7 cellular contexts compared by ENCODE assay signal in the genomic region with DNA sequence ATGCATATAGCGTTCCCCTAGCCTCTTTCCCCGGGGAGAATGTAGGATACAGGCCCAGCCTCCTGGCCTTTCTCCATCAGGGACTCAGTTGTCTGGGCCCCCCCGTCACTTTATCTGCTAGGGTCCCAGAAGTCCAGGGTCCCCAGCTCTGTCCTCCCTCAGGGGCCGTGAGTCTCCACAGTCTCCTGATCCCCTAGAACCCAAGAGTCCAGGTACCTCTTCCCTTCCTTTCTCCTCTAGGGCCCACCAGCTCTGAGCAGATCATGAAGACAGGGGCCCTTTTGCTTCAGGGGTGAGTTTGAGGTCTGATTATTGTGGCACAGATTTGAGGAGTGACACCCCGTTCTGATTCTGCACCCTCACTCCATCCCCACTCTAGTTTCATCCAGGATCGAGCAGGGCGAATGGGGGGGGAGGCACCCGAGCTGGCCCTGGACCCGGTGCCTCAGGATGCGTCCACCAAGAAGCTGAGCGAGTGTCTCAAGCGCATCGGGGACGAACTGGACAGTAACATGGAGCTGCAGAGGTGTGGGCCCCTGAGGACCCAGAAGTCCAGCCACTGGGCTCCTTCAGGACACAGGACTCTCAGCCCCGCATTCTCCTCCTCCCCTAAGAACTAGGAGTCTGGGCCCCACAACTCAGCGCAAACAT. TPM values are rescaled to one million over a fixed set of nuclear protein-coding genes. Genes with fewer than 3 reads are reported as not detected.
DNase-seq lines count a peak whose midpoint lies in the region; ATAC-seq lines count a peak whose summit lies in the region.

No MANE protein-coding gene starts in this region.

- H3K4me1 Mint-ChIP-seq in activated CD8-positive, alpha-beta T cell treated with anti-CD3 and anti-CD28 coated beads, Interleukin-2, amount 10 ng/mL, durations not matched to agents 7 days and 5 days (ENCODE audit: low read depth) = peaks cover 45% of the 10 kb centered on the region
- H3K4me1 Mint-ChIP-seq in stimulated activated naive B cell treated with anti-CD40 and anti-IgM and Interleukin-4, amounts not matched to agents 10 μg/mL and 1 μg/mL and 100 μg/mL, for 72 hours = peaks cover 19 to 37% of the 10 kb centered on the region in 2 donors

- no peaks in the 10 kb centered on the region for H3K9me3 Mint-ChIP-seq in activated CD8-positive, alpha-beta T cell treated with anti-CD3 and anti-CD28 coated beads, Interleukin-2, amount 10 ng/mL, durations not matched to agents 7 days and 5 days (ENCODE audit: insufficient read depth)
- no peaks in the 10 kb centered on the region for H3K9me3 Mint-ChIP-seq in stimulated activated naive B cell treated with anti-CD40 and anti-IgM and Interleukin-4, amounts not matched to agents 10 μg/mL and 1 μg/mL and 100 μg/mL, for 72 hours

- peak overlapping the region; percentile 77 for H3K4me3 Mint-ChIP-seq in activated CD8-positive, alpha-beta T cell treated with anti-CD3 and anti-CD28 coated beads, Interleukin-2, amount 10 ng/mL, durations not matched to agents 7 days and 5 days
- peak overlapping the region; percentile 92 to 94 for H3K4me3 Mint-ChIP-seq in stimulated activated naive B cell treated with anti-CD40 and anti-IgM and Interleukin-4, amounts not matched to agents 10 μg/mL and 1 μg/mL and 100 μg/mL, for 72 hours

- H3K36me3 ChIP-seq in HAP-1 (replicated peaks) (peaks cover 5% of the 10 kb centered on the region; the same call in 1 of the 2 replicates), iPS-15b (ENCODE audit: control insufficient read depth, insufficient read depth, low read length) (peaks cover 22% of the 10 kb centered on the region)

- H3K9me3 ChIP-seq in HAP-1 (no peaks in the 10 kb centered on the region), iPS-15b (ENCODE audit: control insufficient read depth, insufficient read depth, low read length) (no peaks in the 10 kb centered on the region)

- DNase-seq in HAP-1 (ENCODE audit: low spot score in 2 of 2) (no peak), NCI-H2171 treated with DMSO at 0.1 percent for 48 hours (lab: John Stamatoyannopoulos, UW) (no peak)
- no peak for DNase-seq in activated CD8-positive, alpha-beta T cell treated with anti-CD3 and anti-CD28 coated beads, Interleukin-2, amount 10 ng/mL, durations not matched to agents 7 days and 5 days
- DNase-seq in stimulated activated naive B cell treated with anti-CD40 and anti-IgM and Interleukin-4, amounts not matched to agents 10 μg/mL and 1 μg/mL and 100 μg/mL, for 72 hours = no peak

- H3K4me3 ChIP-seq in HAP-1 = peak overlapping the region; percentile 94
- H3K4me3 ChIP-seq in iPS-15b (ENCODE audit: low read depth, low read length) = peak overlapping the region; percentile 86

- H3K9ac ChIP-seq in iPS-15b (ENCODE audit: low read depth, low read length) = peak overlapping the region; percentile 98

- peak overlapping the region; percentile 85 for H3K27ac Mint-ChIP-seq in activated CD8-positive, alpha-beta T cell treated with anti-CD3 and anti-CD28 coated beads, Interleukin-2, amount 10 ng/mL, durations not matched to agents 7 days and 5 days
- peak overlapping the region; percentile 97 for H3K27ac Mint-ChIP-seq in stimulated activated naive B cell treated with anti-CD40 and anti-IgM and Interleukin-4, amounts not matched to agents 10 μg/mL and 1 μg/mL and 100 μg/mL, for 72 hours

- CTCF ChIA-PET in activated CD8-positive, alpha-beta T cell treated with anti-CD3 and anti-CD28 coated beads, Interleukin-2, amount 10 ng/mL, durations not matched to agents 7 days and 5 days (lab: Charles Lee) = interaction anchor here (0.7 to 1.6 kb wide), 3 partner anchors 38 to 59 kb away, joined by 3 to 4 read pairs (median 3); a partner anchor contains a TSS

- in situ Hi-C loops in HAP-1 (cut with MboI; ENCODE audit: low sequenced_read_pairs) = no loop called here

- ATAC-seq in activated CD8-positive, alpha-beta T cell treated with anti-CD3 and anti-CD28 coated beads, Interleukin-2, amount 10 ng/mL, durations not matched to agents 7 days and 5 days = no peak
- ATAC-seq in stimulated activated naive B cell treated with anti-CD40 and anti-IgM and Interleukin-4, amounts not matched to agents 10 μg/mL and 1 μg/mL and 100 μg/mL, for 72 hours (replicated peaks) = no peak
- ATAC-seq in HG03469 (IDR thresholded peaks at IDR 0.05; ENCODE audit: unreplicated experiment) = no peak
- ATAC-seq in HG03439 (IDR thresholded peaks at IDR 0.05; ENCODE audit: unreplicated experiment) = no peak

- peaks cover 45% of the 10 kb centered on the region for H3K36me3 Mint-ChIP-seq in activated CD8-positive, alpha-beta T cell treated with anti-CD3 and anti-CD28 coated beads, Interleukin-2, amount 10 ng/mL, durations not matched to agents 7 days and 5 days (ENCODE audit: low read depth)
- H3K36me3 Mint-ChIP-seq in stimulated activated naive B cell treated with anti-CD40 and anti-IgM and Interleukin-4, amounts not matched to agents 10 μg/mL and 1 μg/mL and 100 μg/mL, for 72 hours = peaks cover 21 to 39% of the 10 kb centered on the region in 2 donors

- H3K27me3 ChIP-seq in HAP-1 (ENCODE audit: low read depth) (no peaks in the 10 kb centered on the region), iPS-15b (ENCODE audit: control insufficient read depth, insufficient read depth, low read length) (no peaks in the 10 kb centered on the region)

- POLR2A ChIA-PET in activated CD8-positive, alpha-beta T cell treated with anti-CD3 and anti-CD28 coated beads, Interleukin-2, amount 10 ng/mL, durations not matched to agents 7 days and 5 days (lab: Charles Lee) = interaction anchor here (1.2 to 2.5 kb wide), 5 partner anchors 8 to 84 kb away, joined by 3 to 7 read pairs (median 6); a partner anchor contains a TSS

- H3K4me1 ChIP-seq in HAP-1 (peaks cover 9% of the 10 kb centered on the region), iPS-15b (ENCODE audit: control insufficient read depth, insufficient read depth, low read length) (peaks cover 3% of the 10 kb centered on the region)

- no peaks in the 10 kb centered on the region for H3K27me3 Mint-ChIP-seq in activated CD8-positive, alpha-beta T cell treated with anti-CD3 and anti-CD28 coated beads, Interleukin-2, amount 10 ng/mL, durations not matched to agents 7 days and 5 days (ENCODE audit: low read depth)
- no peaks in the 10 kb centered on the region for H3K27me3 Mint-ChIP-seq in stimulated activated naive B cell treated with anti-CD40 and anti-IgM and Interleukin-4, amounts not matched to agents 10 μg/mL and 1 μg/mL and 100 μg/mL, for 72 hours

RNA-seq across cellular contexts. Expression of a gene that starts 0.8 kb away (rescaled TPM):
- total RNA-seq in activated CD8-positive, alpha-beta T cell treated with anti-CD3 and anti-CD28 coated beads, Interleukin-2, amount 10 ng/mL, durations not matched to agents 7 days and 5 days = 100 to 1,000 TPM; 336 to 350 TPM

RNA-seq across cellular contexts. Expression of a gene that starts 9.7 kb away (rescaled TPM):
- 1,000 to 10,000 TPM in 1 of 2 experiments, 100 to 1,000 TPM in 1; 971 to 1,027 TPM for total RNA-seq in activated CD8-positive, alpha-beta T cell treated with anti-CD3 and anti-CD28 coated beads, Interleukin-2, amount 10 ng/mL, durations not matched to agents 7 days and 5 days

RNA-seq across cellular contexts. Expression of a gene that starts 21.9 kb away (rescaled TPM):
- 1 to 10 TPM; 1.6 to 1.9 TPM for total RNA-seq in activated CD8-positive, alpha-beta T cell treated with anti-CD3 and anti-CD28 coated beads, Interleukin-2, amount 10 ng/mL, durations not matched to agents 7 days and 5 days

RNA-seq across cellular contexts. Expression of a gene that starts 37.7 kb away (rescaled TPM):
- total RNA-seq in activated CD8-positive, alpha-beta T cell treated with anti-CD3 and anti-CD28 coated beads, Interleukin-2, amount 10 ng/mL, durations not matched to agents 7 days and 5 days = 10 to 100 TPM; 54.7 to 57.9 TPM

RNA-seq across cellular contexts. Expression of a gene that starts 38.3 kb away (rescaled TPM):
- 100 to 1,000 TPM; 105 to 106 TPM for total RNA-seq in activated CD8-positive, alpha-beta T cell treated with anti-CD3 and anti-CD28 coated beads, Interleukin-2, amount 10 ng/mL, durations not matched to agents 7 days and 5 days
